16 cellular contexts compared by ENCODE assay signal in genomic region chr6:100440935-100441334, GRCh38. TPM values are rescaled to one million over a fixed set of nuclear protein-coding genes. Genes with fewer than 3 reads are reported as not detected.
DNase-seq lines count a peak whose midpoint lies in the region; ATAC-seq and TF ChIP-seq lines count a peak whose summit lies in the region.
"Had no signal": no experiment of that assay in that cellular context is flagged by ENCODE, and none has a peak within 500 bp of the region (broad histone marks: within the 10 kb centered on the region; RNA-seq: fewer than 3 reads in every experiment).

No MANE protein-coding gene starts in this region.

- no peaks in the 10 kb centered on the region for H3K9me3 Mint-ChIP-seq in activated CD4-positive, alpha-beta T cell treated with anti-CD3 and anti-CD28 coated beads, Interleukin-2, amount 10 ng/mL, durations not matched to agents 24 days and 14 days
- H3K9me3 Mint-ChIP-seq in chondrocyte (ENCODE audit: low read depth) = no peaks in the 10 kb centered on the region
- H3K9me3 Mint-ChIP-seq in glutamatergic neuron (ENCODE audit: unreplicated experiment) = peaks cover 4% of the 10 kb centered on the region
- H3K9me3 Mint-ChIP-seq: CD4-positive, alpha-beta T cell; GM23338; HFFc6 had no signal

- H3K4me3 Mint-ChIP-seq in activated CD4-positive, alpha-beta T cell treated with anti-CD3 and anti-CD28 coated beads, Interleukin-2, amount 10 ng/mL, durations not matched to agents 24 days and 14 days = no peak overlapping the region
- H3K4me3 Mint-ChIP-seq in chondrocyte (ENCODE audit: unreplicated experiment) (no peak overlapping the region), glutamatergic neuron (ENCODE audit: unreplicated experiment) (peak overlapping the region; percentile 27)
- H3K4me3 Mint-ChIP-seq: CD4-positive, alpha-beta T cell; GM23338; HFFc6 had no signal

- ATAC-seq in GM18868 (IDR thresholded peaks at IDR 0.05; ENCODE audit: unreplicated experiment) = no peak
- ATAC-seq: A549, GM23338, HCT116 had no signal

- no peaks in the 10 kb centered on the region for H3K36me3 Mint-ChIP-seq in activated CD4-positive, alpha-beta T cell treated with anti-CD3 and anti-CD28 coated beads, Interleukin-2, amount 10 ng/mL, durations not matched to agents 24 days and 14 days (ENCODE audit: low read depth)
- H3K36me3 Mint-ChIP-seq in chondrocyte (ENCODE audit: low read depth) = peaks cover 6% of the 10 kb centered on the region
- no peaks in the 10 kb centered on the region for H3K36me3 Mint-ChIP-seq in glutamatergic neuron (ENCODE audit: unreplicated experiment)

- TF ChIP-seq CTCF in chondrocyte (IDR thresholded peaks at IDR 0.05) (no peak), glutamatergic neuron (IDR thresholded peaks at IDR 0.05; ENCODE audit: partially characterized antibody, unreplicated experiment) (no peak)

- H3K4me1 Mint-ChIP-seq in activated CD4-positive, alpha-beta T cell treated with anti-CD3 and anti-CD28 coated beads, Interleukin-2, amount 10 ng/mL, durations not matched to agents 24 days and 14 days = no peaks in the 10 kb centered on the region
- H3K4me1 Mint-ChIP-seq in chondrocyte (ENCODE audit: low read depth) (peaks cover 20% of the 10 kb centered on the region), glutamatergic neuron (ENCODE audit: low read depth, unreplicated experiment) (peaks cover 38% of the 10 kb centered on the region)

- peaks cover 45% of the 10 kb centered on the region for H3K27me3 Mint-ChIP-seq in activated CD4-positive, alpha-beta T cell treated with anti-CD3 and anti-CD28 coated beads, Interleukin-2, amount 10 ng/mL, durations not matched to agents 24 days and 14 days
- no peaks in the 10 kb centered on the region for H3K27me3 Mint-ChIP-seq in chondrocyte (ENCODE audit: low read depth)
- H3K27me3 Mint-ChIP-seq in glutamatergic neuron (ENCODE audit: unreplicated experiment) = no peaks in the 10 kb centered on the region

- intact Hi-C loops in activated CD4-positive, alpha-beta T cell treated with anti-CD3 and anti-CD28 coated beads, Interleukin-2, amount 10 ng/mL, durations not matched to agents 24 days and 14 days (cut with micrococcal nuclease) = no loop called here

- no peak overlapping the region for H3K27ac Mint-ChIP-seq in activated CD4-positive, alpha-beta T cell treated with anti-CD3 and anti-CD28 coated beads, Interleukin-2, amount 10 ng/mL, durations not matched to agents 24 days and 14 days
- H3K27ac Mint-ChIP-seq in chondrocyte (ENCODE audit: unreplicated experiment) (peak overlapping the region; percentile 65), glutamatergic neuron (ENCODE audit: unreplicated experiment) (peak overlapping the region; percentile 77)
- H3K27ac Mint-ChIP-seq: CD4-positive, alpha-beta T cell; GM23338; HFFc6 had no signal

- DNase-seq in activated CD4-positive, alpha-beta T cell treated with anti-CD3 and anti-CD28 coated beads, Interleukin-2, amount 10 ng/mL, durations not matched to agents 24 days and 14 days = peak; percentile 25
- DNase-seq in activated CD4-positive, alpha-beta T cell treated with anti-CD3 and anti-CD28 coated beads, Interleukin-2, amount 50 U/mL, for 48 hours = no peak
- DNase-seq in chondrocyte (ENCODE audit: low spot score) (no peak), glutamatergic neuron (no peak), HK-2 (ENCODE audit: unreplicated experiment) (no peak), iPS-NIHi11 (ENCODE audit: low spot score) (no peak)
- DNase-seq: AML-193; Caco-2; CD4-positive, alpha-beta T cell; DMS79; HFFc6; IMR-90 had no signal

RNA-seq across cellular contexts. Expression of gene SIM1, which starts 23.8 kb away (rescaled TPM):
- not detected in 2 replicates for total RNA-seq in activated CD4-positive, alpha-beta T cell treated with anti-CD3 and anti-CD28 coated beads, Interleukin-2, amount 10 ng/mL, durations not matched to agents 24 days and 14 days
- total RNA-seq in chondrocyte (3.8 to 11.9 TPM (median 10.7 TPM) in 3 replicates), glutamatergic neuron (ENCODE audit: unreplicated experiment) (49.8 TPM)
- total RNA-seq: Caco-2; CD4-positive, alpha-beta T cell; IMR-90 had no signal
